9 cellular contexts compared by ENCODE assay signal in the genomic region with DNA sequence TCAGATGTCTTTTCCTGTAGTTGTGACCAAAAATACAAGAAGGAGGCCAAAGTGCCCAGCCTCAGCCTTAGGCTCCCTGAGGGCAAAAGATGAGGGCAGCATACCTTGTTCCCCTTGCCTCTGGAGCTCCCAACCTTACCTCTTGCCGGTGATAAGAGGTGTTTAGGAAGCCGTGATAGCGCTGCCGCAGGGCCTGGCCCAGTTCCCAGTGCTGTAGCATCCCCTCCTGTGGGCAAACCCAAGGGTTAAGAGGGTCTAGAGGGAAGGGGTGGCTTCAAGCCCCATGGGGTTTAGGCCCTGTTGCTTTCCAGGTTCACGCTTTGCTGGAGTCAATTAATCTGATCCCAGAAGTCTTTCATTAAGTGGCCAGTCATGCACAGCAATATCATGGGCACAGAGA. TPM values are rescaled to one million over a fixed set of nuclear protein-coding genes. Genes with fewer than 3 reads are reported as not detected.
A peak's percentile ranks its signal among the peaks of the same experiment; 100 is the strongest.
DNase-seq lines count a peak whose midpoint lies in the region; ATAC-seq and TF ChIP-seq lines count a peak whose summit lies in the region.
"Had no signal": no experiment of that assay in that cellular context is flagged by ENCODE, and none has a peak within 500 bp of the region (broad histone marks: within the 10 kb centered on the region; RNA-seq: fewer than 3 reads in every experiment).

No MANE protein-coding gene starts in this region.

- H3K27ac Mint-ChIP-seq in activated naive CD4-positive, alpha-beta T cell treated with anti-CD3 and anti-CD28 coated beads for 36 hours: no peak overlapping the region
- H3K27ac Mint-ChIP-seq in activated T-helper 17 cell treated with anti-CD3 and anti-CD28 coated beads, Interleukin-2, amount 50 U/mL, for 72 hours: no peak overlapping the region

- H3K36me3 Mint-ChIP-seq in activated naive CD4-positive, alpha-beta T cell treated with anti-CD3 and anti-CD28 coated beads for 36 hours (ENCODE audit: low read depth): peaks cover 16% of the 10 kb centered on the region
- H3K36me3 Mint-ChIP-seq in activated T-helper 17 cell treated with anti-CD3 and anti-CD28 coated beads, Interleukin-2, amount 50 U/mL, for 72 hours (ENCODE audit: low read depth): peaks cover 48% of the 10 kb centered on the region

- peaks cover 24% of the 10 kb centered on the region for H3K4me1 Mint-ChIP-seq in activated naive CD4-positive, alpha-beta T cell treated with anti-CD3 and anti-CD28 coated beads for 36 hours (ENCODE audit: low read depth)
- H3K4me1 Mint-ChIP-seq in activated T-helper 17 cell treated with anti-CD3 and anti-CD28 coated beads, Interleukin-2, amount 50 U/mL, for 72 hours: no peaks in the 10 kb centered on the region

- no peaks in the 10 kb centered on the region for H3K9me3 Mint-ChIP-seq in activated naive CD4-positive, alpha-beta T cell treated with anti-CD3 and anti-CD28 coated beads for 36 hours
- H3K9me3 Mint-ChIP-seq in activated T-helper 17 cell treated with anti-CD3 and anti-CD28 coated beads, Interleukin-2, amount 50 U/mL, for 72 hours: no peaks in the 10 kb centered on the region

- H3K36me3 ChIP-seq in liver (ENCODE audit: control insufficient read depth in 4 of 4, insufficient read depth in 3 of 4, low read depth in 1 of 4, low read length in 3 of 4): peaks cover 2 to 9% (median 3%) of the 10 kb centered on the region in 4 donors
- peaks cover 27 to 28% of the 10 kb centered on the region in 2 donors for H3K36me3 ChIP-seq in stomach smooth muscle (ENCODE audit: control insufficient read depth in 2 of 2, insufficient read depth in 2 of 2, low read length in 2 of 2)
- peaks cover 0 to 43% of the 10 kb centered on the region in 2 donors for H3K36me3 ChIP-seq in adrenal gland (replicated peaks in 1 of 2)

- H3K9ac ChIP-seq in liver (ENCODE audit: low read depth in 1 of 2, low read length in 2 of 2) (no peak overlapping the region), stomach smooth muscle (ENCODE audit: low read length in 2 of 2) (no peak overlapping the region)

- no peak for TF ChIP-seq RAD21 in liver (IDR thresholded peaks at IDR 0.05)

- intact Hi-C loops in activated naive CD4-positive, alpha-beta T cell treated with anti-CD3 and anti-CD28 coated beads for 36 hours (cut with micrococcal nuclease): no loop called here
- intact Hi-C loops in adrenal gland (cut with DNase I): no loop called here

- TF ChIP-seq CTCF in liver (IDR thresholded peaks at IDR 0.05; ENCODE audit: low read depth, low read length, missing input control) (no peak), adrenal gland (IDR thresholded peaks at IDR 0.05) (no peak)

- WGBS in liver: 53% methylated on average over 5 of the region's 5 CpGs
- 70 to 92% (median 89%) methylated on average over 4 to 5 of the region's 5 CpGs for WGBS in adrenal gland, 4 donors

- CTCF ChIA-PET in activated naive CD4-positive, alpha-beta T cell treated with anti-CD3 and anti-CD28 coated beads for 36 hours (lab: Charles Lee): interaction anchor here (0.6 to 3.1 kb wide), 12 partner anchors 12 to 370 kb away, joined by 3 to 11 read pairs (median 5); a partner anchor contains a TSS

- no peaks in the 10 kb centered on the region for H3K27me3 Mint-ChIP-seq in activated naive CD4-positive, alpha-beta T cell treated with anti-CD3 and anti-CD28 coated beads for 36 hours (ENCODE audit: low read depth)
- H3K27me3 Mint-ChIP-seq in activated T-helper 17 cell treated with anti-CD3 and anti-CD28 coated beads, Interleukin-2, amount 50 U/mL, for 72 hours: no peaks in the 10 kb centered on the region

- no peak for TF ChIP-seq POLR2A in adrenal gland (IDR thresholded peaks at IDR 0.05)

- H3K4me1 ChIP-seq in liver (ENCODE audit: control insufficient read depth in 4 of 4, insufficient read depth in 4 of 4, low read length in 3 of 4) (peaks cover 13 to 63% (median 44%) of the 10 kb centered on the region in 4 donors), stomach smooth muscle (ENCODE audit: control insufficient read depth, insufficient read depth, low read length) (peaks cover 21% of the 10 kb centered on the region), adrenal gland (replicated peaks in 1 of 2) (peaks cover 20 to 28% of the 10 kb centered on the region in 2 donors)

- peak overlapping the region; percentile 79 to 99 (median 96) for H3K4me3 ChIP-seq in liver (ENCODE audit: low read depth in 1 of 3, low read length in 3 of 3)
- peak overlapping the region; percentile 96 to 100 for H3K4me3 ChIP-seq in stomach smooth muscle (ENCODE audit: low read length in 2 of 2)
- H3K4me3 ChIP-seq in adrenal gland: peak overlapping the region in 1 of 4 donors; percentile 67

- H3K9me3 ChIP-seq in liver (ENCODE audit: control insufficient read depth in 4 of 4, low read length in 3 of 4) (no peaks in the 10 kb centered on the region), stomach smooth muscle (ENCODE audit: control insufficient read depth in 2 of 2, low read length in 2 of 2) (no peaks in the 10 kb centered on the region), adrenal gland (replicated peaks in 1 of 3) (no peaks in the 10 kb centered on the region)

- no peak for DNase-seq in activated naive CD4-positive, alpha-beta T cell treated with anti-CD3 and anti-CD28 coated beads for 36 hours
- DNase-seq in activated naive CD4-positive, alpha-beta T cell treated with anti-CD3 and anti-CD28 coated beads, Interleukin-2, amount 50 U/mL, for 16 hours: no peak
- no peak for DNase-seq in adrenal gland
- DNase-seq in Ammon's horn (ENCODE audit: low spot score): no peak
- DNase-seq: hypothalamus had no signal

- H3K27me3 ChIP-seq in liver (ENCODE audit: control insufficient read depth in 4 of 4, insufficient read depth in 4 of 4, low read length in 3 of 4) (no peaks in the 10 kb centered on the region), stomach smooth muscle (ENCODE audit: control insufficient read depth in 1 of 2, insufficient read depth in 2 of 2, low read length in 2 of 2) (no peaks in the 10 kb centered on the region), adrenal gland (no peaks in the 10 kb centered on the region)

- H3K4me3 Mint-ChIP-seq in activated naive CD4-positive, alpha-beta T cell treated with anti-CD3 and anti-CD28 coated beads for 36 hours: peak overlapping the region; percentile 99
- H3K4me3 Mint-ChIP-seq in activated T-helper 17 cell treated with anti-CD3 and anti-CD28 coated beads, Interleukin-2, amount 50 U/mL, for 72 hours: peak overlapping the region; percentile 98

- ATAC-seq in activated T-helper 17 cell treated with anti-CD3 and anti-CD28 coated beads, Interleukin-2, amount 50 U/mL, for 72 hours (replicated peaks): no peak
- ATAC-seq in GM19452 (IDR thresholded peaks at IDR 0.05; ENCODE audit: unreplicated experiment): no peak

- H3K27ac ChIP-seq in liver (ENCODE audit: low read depth in 1 of 2, low read length in 2 of 2): peak overlapping the region in 1 of 2 donors; percentile 13
- no peak overlapping the region for H3K27ac ChIP-seq in stomach smooth muscle (ENCODE audit: low read length)
- H3K27ac ChIP-seq in adrenal gland: no peak overlapping the region

TF ChIP-seq in liver, 16 proteins besides CTCF, POLR2A, EP300 and RAD21 (continues in another document):
- TF ChIP-seq HNF4G (IDR thresholded peaks at IDR 0.05) (no peak), TAF1 (conservative IDR thresholded peaks at IDR 0.05) (no peak), JUND (IDR thresholded peaks at IDR 0.05) (no peak), SP1 (IDR thresholded peaks at IDR 0.05) (no peak), NR2F2 (IDR thresholded peaks at IDR 0.05) (no peak), YY1 (IDR thresholded peaks at IDR 0.05) (no peak), RXRA (IDR thresholded peaks at IDR 0.05) (no peak), HNF4A (conservative IDR thresholded peaks at IDR 0.05) (no peak), FOXA2 (IDR thresholded peaks at IDR 0.05) (no peak), GABPA (IDR thresholded peaks at IDR 0.05 in 1 of 2, conservative IDR thresholded peaks at IDR 0.05 in 1 of 2) (no peak)
- TF ChIP-seq, protein P1, sequence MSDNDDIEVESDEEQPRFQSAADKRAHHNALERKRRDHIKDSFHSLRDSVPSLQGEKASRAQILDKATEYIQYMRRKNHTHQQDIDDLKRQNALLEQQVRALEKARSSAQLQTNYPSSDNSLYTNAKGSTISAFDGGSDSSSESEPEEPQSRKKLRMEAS (IDR thresholded peaks at IDR 0.05): no peak
- TF ChIP-seq, protein P2, sequence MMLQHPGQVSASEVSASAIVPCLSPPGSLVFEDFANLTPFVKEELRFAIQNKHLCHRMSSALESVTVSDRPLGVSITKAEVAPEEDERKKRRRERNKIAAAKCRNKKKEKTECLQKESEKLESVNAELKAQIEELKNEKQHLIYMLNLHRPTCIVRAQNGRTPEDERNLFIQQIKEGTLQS (IDR thresholded peaks at IDR 0.05): no peak

RNA-seq across cellular contexts. Expression of a gene that starts 1.1 kb away (rescaled TPM):
- total RNA-seq in activated naive CD4-positive, alpha-beta T cell treated with anti-CD3 and anti-CD28 coated beads for 36 hours: 1 to 10 TPM; 8.0 to 9.3 TPM
- total RNA-seq in activated T-helper 17 cell treated with anti-CD3 and anti-CD28 coated beads, Interleukin-2, amount 50 U/mL, for 72 hours: 10 to 100 TPM; 11.1 to 14.8 TPM
- 10 to 100 TPM; 81.7 to 94.4 TPM for total RNA-seq in liver
- 10 to 100 TPM; 40.3 to 76.9 TPM for polyA plus RNA-seq in liver
- 100 to 1,000 TPM in 4 of 8 donors, 10 to 100 TPM in 4; 64.6 to 127 (median 92.4) TPM for total RNA-seq in adrenal gland
- 10 to 100 TPM; 39.8 to 59.7 (median 58.2) TPM for polyA plus RNA-seq in adrenal gland

RNA-seq across cellular contexts. Expression of a gene that starts 10.3 kb away (rescaled TPM):
- 10 to 100 TPM; 10.4 to 11.3 TPM for total RNA-seq in activated naive CD4-positive, alpha-beta T cell treated with anti-CD3 and anti-CD28 coated beads for 36 hours
- 10 to 100 TPM in 1 of 2 donors, 1 to 10 TPM in 1; 7.5 to 12.4 TPM for total RNA-seq in activated T-helper 17 cell treated with anti-CD3 and anti-CD28 coated beads, Interleukin-2, amount 50 U/mL, for 72 hours
- total RNA-seq in liver: 10 to 100 TPM; 52.8 to 55.2 TPM
- polyA plus RNA-seq in liver: 10 to 100 TPM; 56.0 to 57.3 TPM
- total RNA-seq in adrenal gland: 10 to 100 TPM; 23.7 to 76.3 (median 47.2) TPM
- 100 to 1,000 TPM in 1 of 3 donors, 10 to 100 TPM in 2; 15.4 to 246 (median 75.8) TPM for polyA plus RNA-seq in adrenal gland

RNA-seq across cellular contexts. Expression of a gene that starts 22.4 kb away (rescaled TPM):
- 10 to 100 TPM; 49.9 to 52.2 TPM for total RNA-seq in activated naive CD4-positive, alpha-beta T cell treated with anti-CD3 and anti-CD28 coated beads for 36 hours
- 100 to 1,000 TPM in 1 of 2 donors, 10 to 100 TPM in 1; 60.1 to 112 TPM for total RNA-seq in activated T-helper 17 cell treated with anti-CD3 and anti-CD28 coated beads, Interleukin-2, amount 50 U/mL, for 72 hours
- total RNA-seq in liver (10 to 100 TPM in 1 of 2 donors, 1 to 10 TPM in 1; 9.9 to 20.5 TPM), adrenal gland (10 to 100 TPM; 38.8 to 83.0 (median 55.5) TPM)
- polyA plus RNA-seq in liver (10 to 100 TPM in 1 of 2 donors, 1 to 10 TPM in 1; 9.9 to 12.2 TPM), adrenal gland (10 to 100 TPM; 33.4 to 48.9 (median 45.9) TPM)

RNA-seq across cellular contexts. Expression of a gene that starts 32.7 kb away (rescaled TPM):
- total RNA-seq in activated naive CD4-positive, alpha-beta T cell treated with anti-CD3 and anti-CD28 coated beads for 36 hours: 100 to 1,000 TPM; 273 to 282 TPM
- total RNA-seq in activated T-helper 17 cell treated with anti-CD3 and anti-CD28 coated beads, Interleukin-2, amount 50 U/mL, for 72 hours: 100 to 1,000 TPM; 202 to 335 TPM
- total RNA-seq in liver (1 to 10 TPM; 6.6 to 7.6 TPM), adrenal gland (100 to 1,000 TPM in 1 of 8 donors, 10 to 100 TPM in 7; 35.8 to 121 (median 58.5) TPM)
- polyA plus RNA-seq in liver (10 to 100 TPM in 1 of 2 donors, 1 to 10 TPM in 1; 10.0 to 11.9 TPM), adrenal gland (100 to 1,000 TPM in 1 of 3 donors, 10 to 100 TPM in 2; 48.3 to 128 (median 54.9) TPM)

Comparison
In these comparisons a context has a peak if more than half of its experiments do, and no peak if none do; other contexts are left out.
1. RNA of a gene that starts 1.1 kb away (total RNA-seq): 64.6 to 127 TPM in adrenal gland and 81.7 to 94.4 TPM in liver; 11.1 to 14.8 TPM in activated T-helper 17 cell treated with anti-CD3 and anti-CD28 coated beads, Interleukin-2, amount 50 U/mL, for 72 hours and 8.0 to 9.3 TPM in activated naive CD4-positive, alpha-beta T cell treated with anti-CD3 and anti-CD28 coated beads for 36 hours; every median in the first group is over 4 times any median in the second.